Comparison of ENCODE assay signal across 11 cellular contexts in the genomic region with DNA sequence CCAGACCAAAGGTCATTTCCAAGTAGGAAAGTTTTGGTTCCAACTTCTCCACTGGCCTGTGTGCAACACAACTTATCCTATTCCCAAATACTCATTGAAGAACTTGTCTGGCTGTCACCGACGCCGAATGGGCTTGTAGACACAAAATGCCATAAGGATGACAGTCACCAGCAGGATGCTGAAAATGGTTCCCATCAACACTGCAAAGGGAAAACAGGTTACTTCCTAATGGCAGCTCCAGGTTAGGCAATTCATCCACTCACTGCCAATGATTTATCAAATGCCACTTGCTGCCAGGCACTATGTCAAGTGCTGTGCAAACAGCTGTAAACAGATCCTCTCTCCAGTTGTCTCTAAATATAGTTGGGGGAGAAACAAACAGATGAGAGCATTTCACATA. TPM values are rescaled to one million over a fixed set of nuclear protein-coding genes. Genes with fewer than 3 reads are reported as not detected.
A peak's percentile ranks its signal among the peaks of the same experiment; 100 is the strongest.
DNase-seq lines count a peak whose midpoint lies in the region; ATAC-seq and TF ChIP-seq lines count a peak whose summit lies in the region.
"Had no signal": no experiment of that assay in that cellular context is flagged by ENCODE, and none has a peak within 500 bp of the region (broad histone marks: within the 10 kb centered on the region; RNA-seq: fewer than 3 reads in every experiment).

No MANE protein-coding gene starts in this region.

- peaks cover 2% of the 10 kb centered on the region for H3K36me3 Mint-ChIP-seq in activated naive CD8-positive, alpha-beta T cell
- H3K36me3 Mint-ChIP-seq in activated naive CD8-positive, alpha-beta T cell treated with anti-CD3 and anti-CD28 coated beads, Interleukin-2, amount 50 U/mL, for 24 hours (ENCODE audit: low read depth) = peaks cover 24% of the 10 kb centered on the region
- H3K36me3 Mint-ChIP-seq in activated CD4-positive, alpha-beta memory T cell treated with anti-CD3 and anti-CD28 coated beads for 36 hours = peaks cover 19% of the 10 kb centered on the region

- TF ChIP-seq CTCF in upper lobe of left lung (IDR thresholded peaks at IDR 0.05) = no peak

- H3K4me3 ChIP-seq in upper lobe of left lung = no peak overlapping the region
- no peak overlapping the region for H3K4me3 ChIP-seq in effector memory CD4-positive, alpha-beta T cell (ENCODE audit: insufficient read depth, low read depth, low read length, poor library complexity, severe bottlenecking)
- H3K4me3 ChIP-seq: PC-9 had no signal

- no peaks in the 10 kb centered on the region for H3K27me3 Mint-ChIP-seq in activated naive CD8-positive, alpha-beta T cell
- no peaks in the 10 kb centered on the region for H3K27me3 Mint-ChIP-seq in activated naive CD8-positive, alpha-beta T cell treated with anti-CD3 and anti-CD28 coated beads, Interleukin-2, amount 50 U/mL, for 24 hours
- H3K27me3 Mint-ChIP-seq in activated CD4-positive, alpha-beta memory T cell treated with anti-CD3 and anti-CD28 coated beads for 36 hours = no peaks in the 10 kb centered on the region

- no peak for DNase-seq in activated naive CD8-positive, alpha-beta T cell treated with anti-CD3 and anti-CD28 coated beads, Interleukin-2, amount 50 U/mL, for 24 hours
- no peak for DNase-seq in activated CD4-positive, alpha-beta memory T cell treated with anti-CD3 and anti-CD28 coated beads for 36 hours
- DNase-seq in upper lobe of left lung (no peak), erythroblast (lab: John Stamatoyannopoulos, UW) (no peak)
- DNase-seq in effector memory CD4-positive, alpha-beta T cell = no peak
- DNase-seq: activated naive CD4-positive, alpha-beta T cell treated with anti-CD3 and anti-CD28 coated beads for 36 hours; PC-9; stimulated activated CD4-positive, alpha-beta T cell treated with anti-CD3 and anti-CD28 coated beads, Interleukin-4, amount 100 ng/mL, for 4 hours had no signal

- 72 to 92% methylated on average over 3 of the region's 3 CpGs for WGBS in upper lobe of left lung, 2 donors

- H3K9me3 Mint-ChIP-seq in activated naive CD8-positive, alpha-beta T cell (ENCODE audit: low read depth) = no peaks in the 10 kb centered on the region
- no peaks in the 10 kb centered on the region for H3K9me3 Mint-ChIP-seq in activated naive CD8-positive, alpha-beta T cell treated with anti-CD3 and anti-CD28 coated beads, Interleukin-2, amount 50 U/mL, for 24 hours
- H3K9me3 Mint-ChIP-seq in activated CD4-positive, alpha-beta memory T cell treated with anti-CD3 and anti-CD28 coated beads for 36 hours = no peaks in the 10 kb centered on the region
- H3K9me3 Mint-ChIP-seq: activated naive CD4-positive, alpha-beta T cell treated with anti-CD3 and anti-CD28 coated beads for 36 hours had no signal

- no peaks in the 10 kb centered on the region for H3K9me3 ChIP-seq in upper lobe of left lung
- H3K9me3 ChIP-seq in effector memory CD4-positive, alpha-beta T cell (ENCODE audit: control insufficient read depth, low read length) = no peaks in the 10 kb centered on the region

- peaks cover 42% of the 10 kb centered on the region for H3K4me1 Mint-ChIP-seq in activated naive CD8-positive, alpha-beta T cell (ENCODE audit: low read depth)
- H3K4me1 Mint-ChIP-seq in activated naive CD8-positive, alpha-beta T cell treated with anti-CD3 and anti-CD28 coated beads, Interleukin-2, amount 50 U/mL, for 24 hours = peaks cover 50% of the 10 kb centered on the region
- H3K4me1 Mint-ChIP-seq in activated CD4-positive, alpha-beta memory T cell treated with anti-CD3 and anti-CD28 coated beads for 36 hours (ENCODE audit: low read depth) = peaks cover 53% of the 10 kb centered on the region

- peak overlapping the region; percentile 19 for H3K27ac Mint-ChIP-seq in activated naive CD8-positive, alpha-beta T cell
- H3K27ac Mint-ChIP-seq in activated naive CD8-positive, alpha-beta T cell treated with anti-CD3 and anti-CD28 coated beads, Interleukin-2, amount 50 U/mL, for 24 hours = no peak overlapping the region
- H3K27ac Mint-ChIP-seq in activated CD4-positive, alpha-beta memory T cell treated with anti-CD3 and anti-CD28 coated beads for 36 hours = peak overlapping the region; percentile 62

- H3K4me3 Mint-ChIP-seq in activated naive CD8-positive, alpha-beta T cell = no peak overlapping the region
- no peak overlapping the region for H3K4me3 Mint-ChIP-seq in activated naive CD8-positive, alpha-beta T cell treated with anti-CD3 and anti-CD28 coated beads, Interleukin-2, amount 50 U/mL, for 24 hours
- H3K4me3 Mint-ChIP-seq in activated CD4-positive, alpha-beta memory T cell treated with anti-CD3 and anti-CD28 coated beads for 36 hours = no peak overlapping the region
- H3K4me3 Mint-ChIP-seq: activated naive CD4-positive, alpha-beta T cell treated with anti-CD3 and anti-CD28 coated beads for 36 hours had no signal

- peaks cover 41 to 53% (median 46%) of the 10 kb centered on the region in 4 donors for H3K4me1 ChIP-seq in upper lobe of left lung
- peaks cover 19% of the 10 kb centered on the region for H3K4me1 ChIP-seq in effector memory CD4-positive, alpha-beta T cell (ENCODE audit: control insufficient read depth, insufficient read depth, low read length, poor library complexity, severe bottlenecking)

- H3K27me3 ChIP-seq in layer of hippocampus (ENCODE audit: control insufficient read depth, insufficient read depth, low read length) (no peaks in the 10 kb centered on the region), upper lobe of left lung (no peaks in the 10 kb centered on the region)
- H3K27me3 ChIP-seq in effector memory CD4-positive, alpha-beta T cell (replicated peaks; ENCODE audit: control insufficient read depth, insufficient read depth, low read length, poor library complexity, severe bottlenecking) = no peaks in the 10 kb centered on the region

- CTCF ChIA-PET in activated CD4-positive, alpha-beta memory T cell treated with anti-CD3 and anti-CD28 coated beads for 36 hours (lab: Charles Lee) = interaction anchor here (0.9 kb wide), 1 partner anchor 41 kb away, joined by 3 read pairs; no protein-coding TSS in a partner anchor

- H3K36me3 ChIP-seq in upper lobe of left lung = peaks cover 0 to 37% (median 14%) of the 10 kb centered on the region in 4 donors
- H3K36me3 ChIP-seq in effector memory CD4-positive, alpha-beta T cell (ENCODE audit: control insufficient read depth, insufficient read depth, low read length) = peaks cover 19% of the 10 kb centered on the region

- TF ChIP-seq POLR2A in upper lobe of left lung (IDR thresholded peaks at IDR 0.05) = no peak
- TF ChIP-seq POLR2A in erythroblast (IDR thresholded peaks at IDR 0.05; ENCODE audit: low read length) = no peak

- peak in 1 of 4 donors; percentile 24 for TF ChIP-seq EP300 in upper lobe of left lung (IDR thresholded peaks at IDR 0.05)

- POLR2A ChIA-PET in activated CD4-positive, alpha-beta memory T cell treated with anti-CD3 and anti-CD28 coated beads for 36 hours (lab: Charles Lee) = interaction anchor here (0.6 kb wide), 1 partner anchor 50 kb away, joined by 7 read pairs; no protein-coding TSS in a partner anchor

- H3K27ac ChIP-seq in layer of hippocampus (ENCODE audit: low read depth, low read length) (peak overlapping the region; percentile 90), upper lobe of left lung (peak overlapping the region in 3 of 4 donors; percentile 30 to 49 (median 45))
- no peak overlapping the region for H3K27ac ChIP-seq in effector memory CD4-positive, alpha-beta T cell (ENCODE audit: insufficient read depth, low read length, poor library complexity, severe bottlenecking)
- H3K27ac ChIP-seq: PC-9 had no signal

- intact Hi-C loops in activated CD4-positive, alpha-beta memory T cell treated with anti-CD3 and anti-CD28 coated beads for 36 hours (cut with micrococcal nuclease) = no loop called here

- ATAC-seq in activated naive CD8-positive, alpha-beta T cell treated with anti-CD3 and anti-CD28 coated beads, Interleukin-2, amount 50 U/mL, for 24 hours = no peak
- ATAC-seq in upper lobe of left lung (ENCODE audit: low FRiP score in 2 of 2) (no peak), GM21526 (IDR thresholded peaks at IDR 0.05; ENCODE audit: low FRiP score, unreplicated experiment) (no peak)

RNA-seq across cellular contexts. Expression of a gene that starts 6.1 kb away (rescaled TPM):
- total RNA-seq in activated CD4-positive, alpha-beta memory T cell treated with anti-CD3 and anti-CD28 coated beads for 36 hours = 10 to 100 TPM; 14.2 to 17.1 TPM
- 10 to 100 TPM in 5 of 6 donors, 1 to 10 TPM in 1; 8.4 to 30.5 (median 19.6) TPM for total RNA-seq in upper lobe of left lung

RNA-seq across cellular contexts. Expression of a gene that starts 43.0 kb away (rescaled TPM):
- 10 to 100 TPM; 45.0 to 46.6 TPM for total RNA-seq in activated CD4-positive, alpha-beta memory T cell treated with anti-CD3 and anti-CD28 coated beads for 36 hours
- 100 to 1,000 TPM in 2 of 6 donors, 10 to 100 TPM in 4; 58.9 to 166 (median 74.6) TPM for total RNA-seq in upper lobe of left lung

RNA-seq across cellular contexts. Expression of a gene that starts 46.1 kb away (rescaled TPM):
- total RNA-seq in activated CD4-positive, alpha-beta memory T cell treated with anti-CD3 and anti-CD28 coated beads for 36 hours = 10 to 100 TPM; 52.1 to 56.7 TPM
- 10 to 100 TPM; 45.1 to 89.1 (median 55.3) TPM for total RNA-seq in upper lobe of left lung
